9 cellular contexts compared by ENCODE assay signal in genomic region chr3:165185707-165186327, GRCh38. TPM values are rescaled to one million over a fixed set of nuclear protein-coding genes. Genes with fewer than 3 reads are reported as not detected.
DNase-seq lines count a peak whose midpoint lies in the region; TF ChIP-seq lines count a peak whose summit lies in the region.
"Had no signal": no experiment of that assay in that cellular context is flagged by ENCODE, and none has a peak within 500 bp of the region (broad histone marks: within the 10 kb centered on the region; RNA-seq: fewer than 3 reads in every experiment).

No MANE protein-coding gene starts in this region.

- H3K36me3 ChIP-seq in OCI-LY7 (ENCODE audit: insufficient read depth, low read length) (no peaks in the 10 kb centered on the region), liver (ENCODE audit: control insufficient read depth in 4 of 4, insufficient read depth in 3 of 4, low read depth in 1 of 4, low read length in 3 of 4) (peaks cover 0 to 3% (median 0%) of the 10 kb centered on the region in 4 donors), tibial nerve (no peaks in the 10 kb centered on the region)
- H3K36me3 ChIP-seq: neutrophil had no signal

- DNase-seq in AG08395 (ENCODE audit: low spot score) (peak; percentile 62), HEK293T (ENCODE audit: extremely low spot score) (peak; percentile 61), OCI-LY7 (ENCODE audit: low spot score) (peak; percentile 59), cardiac fibroblast (ENCODE audit: low read depth in 2 of 2) (peak; percentile 74), tibial nerve (ENCODE audit: low spot score in 2 of 2) (no peak)

- TF ChIP-seq EP300 in tibial nerve (IDR thresholded peaks at IDR 0.05): no peak

- H3K9me2 ChIP-seq in OCI-LY7 (ENCODE audit: insufficient read depth, low read length): no peaks in the 10 kb centered on the region

- H3K9ac ChIP-seq in liver (ENCODE audit: low read depth in 1 of 2, low read length in 2 of 2): no peak overlapping the region

- TF ChIP-seq POLR2A in tibial nerve (IDR thresholded peaks at IDR 0.05): no peak

- no peaks in the 10 kb centered on the region for H3K27me3 ChIP-seq in liver (ENCODE audit: control insufficient read depth in 4 of 4, insufficient read depth in 4 of 4, low read length in 3 of 4)
- H3K27me3 ChIP-seq in tibial nerve: no peaks in the 10 kb centered on the region

- no peaks in the 10 kb centered on the region for H4K20me1 ChIP-seq in OCI-LY7 (ENCODE audit: insufficient read depth, low read length)

- intact Hi-C loops in OCI-LY7 (cut with micrococcal nuclease; ENCODE audit: unreplicated experiment): loop anchor here (10.0 kb wide), 1 partner anchor 1271 kb away; no protein-coding TSS in a partner anchor

- no peaks in the 10 kb centered on the region for H3K79me2 ChIP-seq in OCI-LY7 (ENCODE audit: insufficient read depth, low read depth, low read length)

- no peak overlapping the region for H3K27ac ChIP-seq in OCI-LY7 (ENCODE audit: low read depth, low read length, poor library complexity, severe bottlenecking)
- H3K27ac ChIP-seq in liver (ENCODE audit: low read depth in 1 of 2, low read length in 2 of 2): no peak overlapping the region
- no peak overlapping the region for H3K27ac ChIP-seq in tibial nerve
- H3K27ac ChIP-seq: neutrophil had no signal

- WGBS in liver: 16% methylated on average over 8 of the region's 8 CpGs
- 22 to 23% methylated on average over 8 of the region's 8 CpGs for WGBS in tibial nerve, 2 donors

- H3K4me2 ChIP-seq in OCI-LY7 (ENCODE audit: low read length): no peak overlapping the region

- H3K9me3 ChIP-seq in OCI-LY7 (ENCODE audit: low read length) (no peaks in the 10 kb centered on the region), liver (ENCODE audit: control insufficient read depth in 4 of 4, low read length in 3 of 4) (no peaks in the 10 kb centered on the region), tibial nerve (no peaks in the 10 kb centered on the region)
- H3K9me3 ChIP-seq: neutrophil had no signal

- no peaks in the 10 kb centered on the region for H3K4me1 ChIP-seq in OCI-LY7 (ENCODE audit: insufficient read depth, low read length, poor library complexity, severe bottlenecking)
- no peaks in the 10 kb centered on the region for H3K4me1 ChIP-seq in liver (ENCODE audit: control insufficient read depth in 4 of 4, insufficient read depth in 4 of 4, low read length in 3 of 4)
- no peaks in the 10 kb centered on the region for H3K4me1 ChIP-seq in tibial nerve

- TF ChIP-seq RAD21 in liver (IDR thresholded peaks at IDR 0.05): peak; percentile 97

- CTCF ChIA-PET in HEK293T (lab: Yijun Ruan, JAX) (no interaction called here), OCI-LY7 (lab: Charles Lee; ENCODE audit: unreplicated experiment) (no interaction called here)

- BruUV-seq in OCI-LY7 (replicated peaks; lab: Mats Ljungman, UMichigan): no TSS peak

- POLR2A ChIA-PET in HEK293T (lab: Yijun Ruan, JAX): no interaction called here
- POLR2A ChIA-PET in OCI-LY7 (lab: Charles Lee): no interaction called here

- peak; percentile 80 for TF ChIP-seq CTCF in GM12872 (IDR thresholded peaks at IDR 0.05; ENCODE audit: insufficient read depth, low read depth, low read length)
- peak; percentile 78 for TF ChIP-seq CTCF in LNCAP (IDR thresholded peaks at IDR 0.05)
- peak; percentile 91 for TF ChIP-seq CTCF in OCI-LY7 (conservative IDR thresholded peaks at IDR 0.05; ENCODE audit: low read length)
- TF ChIP-seq CTCF in cardiac fibroblast (IDR thresholded peaks at IDR 0.05; ENCODE audit: low read depth, low read length): peak; percentile 81
- peak; percentile 88 for TF ChIP-seq CTCF in liver (IDR thresholded peaks at IDR 0.05; ENCODE audit: low read depth, low read length, missing input control)
- TF ChIP-seq CTCF in tibial nerve (IDR thresholded peaks at IDR 0.05): peak; percentile 66 to 74 (median 69)

- H2AFZ ChIP-seq in OCI-LY7 (ENCODE audit: low read length): no peak overlapping the region

- H3K4me3 ChIP-seq in OCI-LY7 (ENCODE audit: low read depth, low read length, poor library complexity, severe bottlenecking) (no peak overlapping the region), cardiac fibroblast (replicated peaks in 1 of 2; ENCODE audit: low read depth in 2 of 2, low read length in 2 of 2) (no peak overlapping the region), liver (ENCODE audit: low read depth in 1 of 3, low read length in 3 of 3) (no peak overlapping the region), tibial nerve (no peak overlapping the region)

TF ChIP-seq in HEK293T, 16 proteins besides CTCF, POLR2A, EP300 and RAD21:
- TF ChIP-seq CTBP1 (IDR thresholded peaks at IDR 0.05; ENCODE audit: borderline replicate concordance) (no peak), PKNOX1 (IDR thresholded peaks at IDR 0.05) (no peak), ARNT (IDR thresholded peaks at IDR 0.05) (no peak), L3MBTL2 (conservative IDR thresholded peaks at IDR 0.05) (no peak), FOXM1 (IDR thresholded peaks at IDR 0.05; ENCODE audit: borderline replicate concordance) (no peak), TARDBP (IDR thresholded peaks at IDR 0.05) (no peak), ZNF384 (IDR thresholded peaks at IDR 0.05) (no peak), LEF1 (IDR thresholded peaks at IDR 0.05; ENCODE audit: borderline replicate concordance) (no peak), HDGF (IDR thresholded peaks at IDR 0.05; ENCODE audit: borderline replicate concordance) (no peak), FOXK2 (IDR thresholded peaks at IDR 0.05) (no peak), SUZ12 (IDR thresholded peaks at IDR 0.05) (no peak)

TF ChIP-seq in liver, 16 proteins besides CTCF, POLR2A, EP300 and RAD21:
- TF ChIP-seq HNF4G (IDR thresholded peaks at IDR 0.05) (no peak), RXRA (IDR thresholded peaks at IDR 0.05) (peak; percentile 48 to 79), HNF4A (conservative IDR thresholded peaks at IDR 0.05) (peak in 1 of 2 donors; percentile 10), GABPA (IDR thresholded peaks at IDR 0.05 in 1 of 2, conservative IDR thresholded peaks at IDR 0.05 in 1 of 2) (no peak), JUND (IDR thresholded peaks at IDR 0.05) (no peak), TAF1 (conservative IDR thresholded peaks at IDR 0.05) (no peak), NR2F2 (IDR thresholded peaks at IDR 0.05) (no peak), YY1 (IDR thresholded peaks at IDR 0.05) (no peak)

RNA-seq across cellular contexts. Expression of gene SLITRK3, which starts 10.4 kb away (rescaled TPM):
- not detected in 2 replicates for total RNA-seq in OCI-LY7 (2014; rRNA removed; shearing (Covaris generic))
- total RNA-seq in OCI-LY7 (2022): not detected in 2 replicates
- under 1 TPM; 0.05 to 0.92 TPM for total RNA-seq in liver
- polyA plus RNA-seq in liver: 1 to 10 TPM; 2.8 to 4.2 TPM
- total RNA-seq in tibial nerve: not detected

Comparison
In these comparisons a context has a peak if more than half of its experiments do, and no peak if none do; other contexts are left out.
1. DNase-seq: peak in AG08395 (single experiment), HEK293T (single experiment), OCI-LY7 (single experiment) and cardiac fibroblast (2 of 2); none in tibial nerve (0 of 2).
2. Peak in every context shown above with its lines, with median percentiles within 50 percentile points of each other: CTCF ChIP-seq.